Comparison of ENCODE assay signal across 24 cellular contexts in the genomic region with DNA sequence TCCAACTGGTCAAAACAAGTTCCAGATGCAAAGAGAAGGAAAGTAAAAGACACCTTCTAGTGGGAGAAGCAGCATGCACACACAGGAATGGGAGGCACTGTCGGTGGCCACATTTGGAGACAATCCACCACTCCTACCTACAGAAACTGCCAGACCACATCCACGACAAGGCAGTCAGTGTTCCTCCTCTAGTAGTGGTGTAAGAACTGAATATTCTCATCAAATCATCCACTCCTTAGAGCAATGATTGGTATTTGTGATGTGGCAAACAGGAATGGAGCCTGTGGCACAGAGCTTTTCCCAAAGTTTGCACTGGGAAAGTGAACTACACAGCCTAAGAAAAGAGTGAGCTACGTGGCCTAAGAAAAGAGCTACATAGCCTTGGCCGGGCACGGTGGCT. TPM values are rescaled to one million over a fixed set of nuclear protein-coding genes. Genes with fewer than 3 reads are reported as not detected.
DNase-seq lines count a peak whose midpoint lies in the region; ATAC-seq, FAIRE-seq and TF ChIP-seq lines count a peak whose summit lies in the region.
"Had no signal": no experiment of that assay in that cellular context is flagged by ENCODE, and none has a peak within 500 bp of the region (broad histone marks: within the 10 kb centered on the region; RNA-seq: fewer than 3 reads in every experiment).

No MANE protein-coding gene starts in this region.

- H3K36me3 ChIP-seq in kidney (ENCODE audit: control insufficient read depth in 1 of 2, insufficient read depth in 2 of 2, low read length in 2 of 2): peaks cover 0 to 4% of the 10 kb centered on the region in 2 donors
- H3K36me3 ChIP-seq: BLaER1 had no signal

- H3K36me3 Mint-ChIP-seq in WTC11: no peaks in the 10 kb centered on the region

- FAIRE-seq in kidney (lab: Jason Lieb, UNC) (no peak), GM12891 (lab: Jason Lieb, UNC) (no peak)
- FAIRE-seq: A204.1, GM18507 had no signal

- POLR2A ChIA-PET in WTC11 (lab: Charles Lee): no interaction called here

- CTCF ChIA-PET in WTC11 (lab: Charles Lee): interaction anchor here (1.0 to 2.9 kb wide), 4 partner anchors 8 to 56 kb away, joined by 3 to 12 read pairs (median 7); partner anchors contain the start of gene VPS18

- 0 out of 2 replicates have a peak overlapping the region, but pooled peaks have one; percentile 28 for H3K27ac Mint-ChIP-seq in WTC11
- H3K27ac Mint-ChIP-seq: CD4-positive, alpha-beta T cell had no signal

- no peaks in the 10 kb centered on the region for H3K9me3 ChIP-seq in kidney (ENCODE audit: control insufficient read depth in 1 of 2, low read length in 2 of 2)
- H3K9me3 ChIP-seq: BLaER1, SK-N-SH had no signal

- intact Hi-C loops in kidney (cut with DNase I): no loop called here

- peaks cover 7% of the 10 kb centered on the region for H3K4me1 Mint-ChIP-seq in WTC11

- DNase-seq in AG10803 (ENCODE audit: low read depth) (peak; percentile 72), GM04503 (ENCODE audit: low read depth) (peak; percentile 33), WTC11 (ENCODE audit: low spot score) (no peak), kidney (peak; percentile 15), pons (ENCODE audit: low spot score) (no peak), putamen (ENCODE audit: low spot score) (no peak), GM12891 (ENCODE audit: insufficient read length, low spot score) (no peak), substantia nigra (lab: John Stamatoyannopoulos, UW) (no peak)
- DNase-seq: CD4-positive, alpha-beta T cell; COR-L47; DMS79; GOT3; NCI-H1105; NCI-H146; NCI-H2029; NCI-H226; NCI-H510A treated with DMSO at 0.1 percent for 48 hours; NCI-H748 treated with DMSO at 0.1 percent for 48 hours; SIG-M5; SK-N-SH had no signal

- no peaks in the 10 kb centered on the region for H3K9me3 Mint-ChIP-seq in WTC11
- H3K9me3 Mint-ChIP-seq: CD4-positive, alpha-beta T cell had no signal

- H3K4me3 Mint-ChIP-seq in WTC11: no peak overlapping the region
- H3K4me3 Mint-ChIP-seq: CD4-positive, alpha-beta T cell had no signal

- H3K27me3 Mint-ChIP-seq in WTC11 (ENCODE audit: low read depth): no peaks in the 10 kb centered on the region; the same call in 1 of the 2 replicates

- H3K27ac ChIP-seq in kidney (ENCODE audit: low read depth in 2 of 2, low read length in 2 of 2) (no peak overlapping the region), substantia nigra (ENCODE audit: low read depth, low read length, poor library complexity, severe bottlenecking) (no peak overlapping the region)
- H3K27ac ChIP-seq: BLaER1 had no signal

- peaks cover 7 to 8% of the 10 kb centered on the region in 2 donors for H3K4me1 ChIP-seq in kidney (ENCODE audit: control insufficient read depth in 1 of 2, insufficient read depth in 1 of 2, low read depth in 1 of 2, low read length in 2 of 2)

- no peak for TF ChIP-seq POLR2A in GM12891 (IDR thresholded peaks at IDR 0.05; ENCODE audit: low read depth, low read length)

- TF ChIP-seq CTCF in AG10803 (conservative IDR thresholded peaks at IDR 0.05; ENCODE audit: low read length) (no peak), WTC11 (IDR thresholded peaks at IDR 0.05) (no peak), kidney (IDR thresholded peaks at IDR 0.05; ENCODE audit: borderline replicate concordance, extremely low read depth, insufficient read depth) (no peak)

- no peak overlapping the region for H3K9ac ChIP-seq in kidney (ENCODE audit: low read length in 2 of 2)
- H3K9ac ChIP-seq: BLaER1, SK-N-SH had no signal

- ATAC-seq in WTC11: no peak
- ATAC-seq: HCT116 had no signal

- no peak overlapping the region for H3K4me3 ChIP-seq in AG10803 (ENCODE audit: low read length)
- no peak overlapping the region for H3K4me3 ChIP-seq in kidney (ENCODE audit: low read length in 2 of 2)
- H3K4me3 ChIP-seq: BLaER1 had no signal

TF ChIP-seq in WTC11, 78 proteins besides CTCF, POLR2A, EP300 and RAD21 (continues in another document):
- TF ChIP-seq CREB1 (CRISPR knock-in tag; IDR thresholded peaks at IDR 0.05) (no peak), ZNF281 (CRISPR knock-in tag; IDR thresholded peaks at IDR 0.05) (no peak), NFYB (CRISPR knock-in tag; conservative IDR thresholded peaks at IDR 0.05; ENCODE audit: low read depth) (no peak), NFE2L1 (CRISPR knock-in tag; IDR thresholded peaks at IDR 0.05) (no peak)

TF ChIP-seq in GM12891, 5 proteins besides CTCF, POLR2A, EP300 and RAD21:
- TF ChIP-seq TAF1 (IDR thresholded peaks at IDR 0.05; ENCODE audit: low read depth, low read length): no peak
- no peak for TF ChIP-seq PAX5 (IDR thresholded peaks at IDR 0.05; ENCODE audit: insufficient read depth, low read length, severe bottlenecking)
- no peak for TF ChIP-seq POLR2AphosphoS5 (IDR thresholded peaks at IDR 0.05; ENCODE audit: low read depth, low read length)
- no peak for TF ChIP-seq SPI1 (IDR thresholded peaks at IDR 0.05; ENCODE audit: low read depth, low read length)
- TF ChIP-seq POU2F2 (IDR thresholded peaks at IDR 0.05; ENCODE audit: low read depth, low read length): no peak
TF ChIP-seq in GM12891: peak in this region for 0.

RNA-seq across cellular contexts. Expression of gene SPINT1, which starts 5.1 kb away (rescaled TPM):
- total RNA-seq in WTC11 (2021) (140 to 153 TPM (median 144 TPM) in 3 replicates), kidney (114 TPM)
- 112 TPM for polyA plus RNA-seq in kidney (ENCODE audit: insufficient read depth, low read depth, low replicate concordance)
- 11.6 TPM for polyA plus RNA-seq in GM12891 (2012; ENCODE audit: low read depth, missing spikeins)

RNA-seq across cellular contexts. Expression of gene PPP1R14D, which starts 10.2 kb away (rescaled TPM):
- 0.25 TPM in 1 of 3 replicates, not detected in the others for total RNA-seq in WTC11 (2021)
- total RNA-seq in kidney: not detected
- polyA plus RNA-seq in kidney (ENCODE audit: insufficient read depth, low read depth, low replicate concordance): 4.0 TPM
- polyA plus RNA-seq in GM12891 (2012; ENCODE audit: low read depth, missing spikeins): not detected
- total RNA-seq: CD4-positive, alpha-beta T cell had no signal
- polyA plus RNA-seq: SK-N-SH had no signal

RNA-seq across cellular contexts. Expression of gene DNAJC17, which starts 31.5 kb away (rescaled TPM):
- 49.8 to 53.0 TPM (median 50.2 TPM) in 3 replicates for total RNA-seq in WTC11 (2021)
- 41.6 TPM for total RNA-seq in kidney
- 56.7 TPM for polyA plus RNA-seq in kidney (ENCODE audit: insufficient read depth, low read depth, low replicate concordance)
- polyA plus RNA-seq in GM12891 (2012; ENCODE audit: low read depth, missing spikeins): 31.8 TPM

RNA-seq across cellular contexts. Expression of gene ZFYVE19, which starts 31.9 kb away (rescaled TPM):
- total RNA-seq in WTC11 (2021): 17.3 to 18.9 TPM (median 17.6 TPM) in 3 replicates
- 18.7 TPM for total RNA-seq in kidney
- 37.5 TPM for polyA plus RNA-seq in kidney (ENCODE audit: insufficient read depth, low read depth, low replicate concordance)
- 20.2 TPM for polyA plus RNA-seq in GM12891 (2012; ENCODE audit: low read depth, missing spikeins)

RNA-seq across cellular contexts. Expression of gene RHOV, which starts 35.3 kb away (rescaled TPM):
- total RNA-seq in WTC11 (2021) (5.0 to 5.4 TPM (median 5.1 TPM) in 3 replicates), kidney (3.0 TPM)
- polyA plus RNA-seq in kidney (ENCODE audit: insufficient read depth, low read depth, low replicate concordance): 4.6 TPM
- 14.7 TPM for polyA plus RNA-seq in GM12891 (2012; ENCODE audit: low read depth, missing spikeins)

Comparison
In these comparisons a context has a peak if more than half of its experiments do, and no peak if none do; other contexts are left out.
1. DNase-seq: peak in AG10803 (single experiment), GM04503 (single experiment) and kidney (single experiment); none in WTC11 (single experiment), pons (single experiment), putamen (single experiment), GM12891 (single experiment) and substantia nigra (0 of 49).